In the genomic region with DNA sequence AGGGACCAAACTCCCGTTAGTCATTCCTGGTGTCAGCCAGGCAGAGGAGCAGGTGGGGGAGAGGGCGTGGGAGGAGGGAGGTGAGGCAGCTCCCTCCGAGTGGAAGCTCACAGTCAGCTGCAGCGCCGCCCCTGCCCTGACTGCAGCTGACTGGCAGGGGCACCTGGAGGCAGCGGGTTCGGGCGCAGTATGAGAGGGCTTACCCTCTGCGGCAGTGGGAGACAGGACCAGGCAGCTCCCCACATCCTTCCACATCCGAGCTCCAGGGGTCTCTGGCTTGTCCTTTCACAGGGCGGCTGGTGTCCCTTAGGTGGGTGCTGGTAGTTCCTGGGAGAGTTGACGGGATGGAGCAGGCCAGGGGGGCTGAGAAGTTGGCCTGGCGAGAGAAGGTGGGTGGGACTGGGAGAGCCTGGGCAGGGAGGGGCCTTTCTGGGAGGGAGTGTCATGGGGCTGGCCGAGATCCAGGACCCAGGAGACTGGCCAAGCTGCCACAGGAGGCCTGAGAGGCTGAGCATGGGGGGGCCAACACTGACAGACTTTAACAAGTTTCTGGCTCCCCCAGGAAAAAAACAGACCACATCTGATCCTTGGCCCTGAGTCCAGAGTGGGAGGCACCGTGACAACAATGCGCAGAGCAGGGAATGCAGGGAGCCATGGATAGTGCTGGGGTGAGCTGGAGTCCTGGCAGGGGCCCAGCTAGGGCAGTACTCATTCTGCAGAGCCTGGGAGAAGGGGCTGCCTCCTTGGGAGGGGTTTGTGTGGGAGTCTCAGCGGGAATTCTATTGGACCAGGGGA, we compare ENCODE assay signal across 8 cellular contexts. TPM values are rescaled to one million over a fixed set of nuclear protein-coding genes. Genes with fewer than 3 reads are reported as not detected.
DNase-seq lines count a peak whose midpoint lies in the region; TF ChIP-seq lines count a peak whose summit lies in the region.

No MANE protein-coding gene starts in this region.

- H3K9me3 ChIP-seq in BE2C: no peaks in the 10 kb centered on the region
- no peaks in the 10 kb centered on the region for H3K9me3 ChIP-seq in muscle layer of colon (ENCODE audit: low read length)
- no peaks in the 10 kb centered on the region for H3K9me3 ChIP-seq in HAP-1

- H3K4me3 ChIP-seq in BE2C (ENCODE audit: low read depth, low read length) (peak overlapping the region; percentile 19; the same call in 1 of the 2 replicates), muscle layer of colon (ENCODE audit: low read depth in 1 of 2, low read length in 2 of 2) (no peak overlapping the region), HAP-1 (no peak overlapping the region)

- H3K36me3 ChIP-seq in BE2C: no peaks in the 10 kb centered on the region
- H3K36me3 ChIP-seq in muscle layer of colon (ENCODE audit: insufficient read depth, low read length): no peaks in the 10 kb centered on the region
- H3K36me3 ChIP-seq in HAP-1 (replicated peaks): no peaks in the 10 kb centered on the region

- H3K27ac ChIP-seq in cingulate gyrus (ENCODE audit: low read depth, low read length): peak overlapping the region; percentile 39
- peak overlapping the region; percentile 42 for H3K27ac ChIP-seq in muscle layer of colon (ENCODE audit: low read depth, low read length)

- in situ Hi-C loops in HAP-1 (cut with MboI; ENCODE audit: low sequenced_read_pairs): no loop called here

- H3K27me3 ChIP-seq in BE2C (no peaks in the 10 kb centered on the region), muscle layer of colon (ENCODE audit: control insufficient read depth in 1 of 2, insufficient read depth in 2 of 2, low read length in 2 of 2) (no peaks in the 10 kb centered on the region), HAP-1 (ENCODE audit: low read depth) (no peaks in the 10 kb centered on the region)

- no peak; the same call in 1 of the 2 replicates for TF ChIP-seq CTCF in BE2C (IDR thresholded peaks at IDR 0.05; ENCODE audit: low read depth, low read length)

- H3K9ac ChIP-seq in muscle layer of colon (ENCODE audit: low read length): no peak overlapping the region

- peak; percentile 71 for DNase-seq in BE2C
- peak; percentile 61 for DNase-seq in NCI-H69 (lab: John Stamatoyannopoulos, UW)
- DNase-seq in HAP-1 (ENCODE audit: low spot score in 2 of 2): no peak
- DNase-seq in D341Med (ENCODE audit: low spot score): no peak
- no peak for DNase-seq in H4 (ENCODE audit: low spot score)
- no peak for DNase-seq in NCI-H2081 treated with DMSO at 0.1 percent for 48 hours (lab: John Stamatoyannopoulos, UW)

- H3K4me1 ChIP-seq in BE2C: peaks cover 49% of the 10 kb centered on the region
- H3K4me1 ChIP-seq in muscle layer of colon (ENCODE audit: insufficient read depth, low read length): peaks cover 45% of the 10 kb centered on the region
- H3K4me1 ChIP-seq in HAP-1: no peaks in the 10 kb centered on the region

RNA-seq across cellular contexts. Expression of a gene that starts 4.9 kb away (rescaled TPM):
- 5.2 TPM for polyA plus RNA-seq in BE2C (2012; ENCODE audit: insufficient read depth, insufficient read length, low read depth)
- total RNA-seq in H4 (2014; rRNA removed; shearing (Covaris generic)): 1.0 TPM in 1 of 2 replicates, not detected in the other

Comparison
In these comparisons a context has a peak if more than half of its experiments do, and no peak if none do; other contexts are left out.
1. DNase-seq: peak in BE2C (single experiment) and NCI-H69 (single experiment); none in HAP-1 (0 of 2), D341Med (single experiment), H4 (single experiment) and NCI-H2081 treated with DMSO at 0.1 percent for 48 hours (single experiment).